Comparison of ENCODE assay signal across 8 cellular contexts in the genomic region with DNA sequence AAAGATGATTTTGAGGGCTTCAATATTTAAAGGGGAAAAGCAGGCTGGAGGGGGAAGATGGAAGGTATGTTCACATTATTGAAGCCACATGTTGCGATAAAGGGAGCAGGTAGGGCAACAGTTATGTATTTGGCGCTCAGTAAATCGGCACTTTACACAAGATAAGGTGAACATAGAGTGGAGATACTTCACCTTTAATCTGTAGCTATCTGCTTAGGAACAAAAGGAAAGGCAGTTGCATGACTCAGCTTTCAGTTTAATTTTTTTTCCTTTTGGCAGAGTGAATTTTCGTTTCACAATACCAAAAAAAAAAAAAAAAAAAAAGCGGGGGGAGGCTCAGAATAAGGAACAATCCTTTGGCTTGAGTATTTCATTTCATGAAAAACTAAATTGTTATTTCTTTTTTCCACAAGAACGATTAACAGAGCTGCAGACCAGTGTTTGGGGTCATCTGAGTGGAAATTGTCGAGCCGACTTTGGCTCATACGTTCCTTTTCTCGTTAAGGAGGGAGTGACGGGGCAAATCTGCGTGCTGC. TPM values are rescaled to one million over a fixed set of nuclear protein-coding genes. Genes with fewer than 3 reads are reported as not detected.
DNase-seq lines count a peak whose midpoint lies in the region; ATAC-seq and TF ChIP-seq lines count a peak whose summit lies in the region.

No MANE protein-coding gene starts in this region.

- DNase-seq in GM04503 (ENCODE audit: low read depth) (peak; percentile 27), RWPE2 (ENCODE audit: low spot score) (no peak), epithelial cell of prostate (ENCODE audit: low read depth, low spot score) (no peak), neural crest cell (ENCODE audit: low read depth, low spot score) (no peak), NCI-H128 (lab: John Stamatoyannopoulos, UW; ENCODE audit: unreplicated experiment) (no peak)

- peaks cover 24% of the 10 kb centered on the region for H3K4me1 Mint-ChIP-seq in neural crest cell

- H3K27ac Mint-ChIP-seq in neural crest cell (ENCODE audit: unreplicated experiment): peak overlapping the region; percentile 94

- H3K27me3 Mint-ChIP-seq in neural crest cell (ENCODE audit: low read depth): no peaks in the 10 kb centered on the region

- ATAC-seq in RWPE2 (ENCODE audit: low read depth) (no peak), HG03571 (IDR thresholded peaks at IDR 0.05; ENCODE audit: unreplicated experiment) (no peak), HG02642 (IDR thresholded peaks at IDR 0.05; ENCODE audit: poor library complexity, unreplicated experiment) (no peak)

- no peaks in the 10 kb centered on the region for H3K9me3 ChIP-seq in RWPE2 (ENCODE audit: severe bottlenecking)

- H3K27me3 ChIP-seq in RWPE2 (ENCODE audit: insufficient read depth, poor library complexity, severe bottlenecking): no peaks in the 10 kb centered on the region

- H3K36me3 Mint-ChIP-seq in neural crest cell (ENCODE audit: low read depth): peaks cover 19% of the 10 kb centered on the region

- peak overlapping the region; percentile 86 for H3K4me3 Mint-ChIP-seq in neural crest cell

- H3K4me1 ChIP-seq in RWPE2 (ENCODE audit: insufficient read depth, poor library complexity, severe bottlenecking): no peaks in the 10 kb centered on the region

- H3K27ac ChIP-seq in 22Rv1 (peak overlapping the region; percentile 93), RWPE2 (ENCODE audit: poor library complexity, severe bottlenecking) (peak overlapping the region; percentile 74), epithelial cell of prostate (peak overlapping the region; percentile 77)

- H3K4me3 ChIP-seq in RWPE2 (ENCODE audit: severe bottlenecking): peak overlapping the region; percentile 46

- H3K36me3 ChIP-seq in RWPE2 (ENCODE audit: low read depth): no peaks in the 10 kb centered on the region

- H3K9me3 Mint-ChIP-seq in neural crest cell: peaks cover 14% of the 10 kb centered on the region

- TF ChIP-seq CTCF in 22Rv1 (IDR thresholded peaks at IDR 0.05) (no peak), RWPE2 (IDR thresholded peaks at IDR 0.05; ENCODE audit: poor library complexity, severe bottlenecking) (no peak), neural crest cell (conservative IDR thresholded peaks at IDR 0.05) (no peak)

RNA-seq across cellular contexts. Expression of a gene that starts 1.1 kb away (rescaled TPM):
- 8.2 and 9.5 TPM in 2 replicates for total RNA-seq in neural crest cell
